8 cellular contexts compared by ENCODE assay signal in genomic region chr14:55191101-55191880, GRCh38. TPM values are rescaled to one million over a fixed set of nuclear protein-coding genes. Genes with fewer than 3 reads are reported as not detected.
DNase-seq lines count a peak whose midpoint lies in the region; ATAC-seq and TF ChIP-seq lines count a peak whose summit lies in the region.

Gene DLGAP5, minus strand, starts transcription at chr14:55191585. Its CDS starts 2,406 bp downstream, at chr14:55189179.

- peak within 1 kb of the TSS; percentile 63 for H3K9ac ChIP-seq in SK-N-SH

- peaks cover 46% of the 10 kb centered on the region for H3K4me1 Mint-ChIP-seq in activated naive CD4-positive, alpha-beta T cell treated with anti-CD3 and anti-CD28 coated beads, Interleukin-2, amount 10 ng/mL, durations not matched to agents 7 days and 5 days

- TF ChIP-seq EP300 in SK-N-SH (IDR thresholded peaks at IDR 0.05; ENCODE audit: borderline replicate concordance in 1 of 2, low read depth in 1 of 2, low read length in 1 of 2) (no peak), suprapubic skin (IDR thresholded peaks at IDR 0.05) (no peak)

- CTCF ChIA-PET in GM10248 (lab: Yijun Ruan, JAX), result interaction anchor here (0.9 to 1.4 kb wide), 2 partner anchors 31 to 88 kb away, joined by 3 to 6 read pairs; no protein-coding TSS in a partner anchor
- CTCF ChIA-PET in SK-N-SH (lab: Yijun Ruan, JAX), result interaction anchor here (0.6 to 0.9 kb wide), 4 partner anchors 21 to 325 kb away, joined by 3 to 6 read pairs (median 3); partner anchors contain the start of gene MAPK1IP1L
- CTCF ChIA-PET in activated naive CD4-positive, alpha-beta T cell treated with anti-CD3 and anti-CD28 coated beads, Interleukin-2, amount 10 ng/mL, durations not matched to agents 7 days and 5 days (lab: Charles Lee), result interaction anchor here (0.9 to 1.1 kb wide), 3 partner anchors 140 to 624 kb away, joined by 3 to 5 read pairs (median 4); partner anchors contain the start of genes MAPK1IP1L and SAMD4A

- H3K9me3 ChIP-seq in SK-N-SH, result no peaks in the 10 kb centered on the region
- no peaks in the 10 kb centered on the region for H3K9me3 ChIP-seq in suprapubic skin

- TF ChIP-seq POLR2A in suprapubic skin (IDR thresholded peaks at IDR 0.05), result no peak

- TF ChIP-seq CTCF in GM10248 (IDR thresholded peaks at IDR 0.05; ENCODE audit: control extremely low read depth, extremely low read depth, low read depth, missing control alignments) (no peak), SK-N-SH (IDR thresholded peaks at IDR 0.05) (no peak), suprapubic skin (IDR thresholded peaks at IDR 0.05) (no peak)

- peak within 1 kb of the TSS; percentile 99 for H3K4me3 Mint-ChIP-seq in activated naive CD4-positive, alpha-beta T cell treated with anti-CD3 and anti-CD28 coated beads, Interleukin-2, amount 10 ng/mL, durations not matched to agents 7 days and 5 days

- no peaks in the 10 kb centered on the region for H3K9me3 Mint-ChIP-seq in activated naive CD4-positive, alpha-beta T cell treated with anti-CD3 and anti-CD28 coated beads, Interleukin-2, amount 10 ng/mL, durations not matched to agents 7 days and 5 days

- POLR2A ChIA-PET in GM10248 (lab: Yijun Ruan, JAX) (interaction anchor here (0.6 to 1.0 kb wide), 2 partner anchors 126 to 146 kb away, joined by 3 read pairs; no protein-coding TSS in a partner anchor), SK-N-SH (lab: Yijun Ruan, JAX) (no interaction called here)

- H2AFZ ChIP-seq in SK-N-SH (ENCODE audit: low read depth), result peak within 1 kb of the TSS; percentile 95

- H3K4me3 ChIP-seq in SK-N-SH (ENCODE audit: low read depth in 2 of 2, low read length in 1 of 2) (peak within 1 kb of the TSS; percentile 79 to 92), suprapubic skin (peak within 1 kb of the TSS; percentile 56)

- H3K27me3 ChIP-seq in SK-N-SH (ENCODE audit: insufficient read depth) (no peaks in the 10 kb centered on the region), suprapubic skin (no peaks in the 10 kb centered on the region)

- H3K27ac Mint-ChIP-seq in activated naive CD4-positive, alpha-beta T cell treated with anti-CD3 and anti-CD28 coated beads, Interleukin-2, amount 10 ng/mL, durations not matched to agents 7 days and 5 days, result peak within 1 kb of the TSS; percentile 93

- H4K20me1 ChIP-seq in SK-N-SH (ENCODE audit: insufficient read depth), result no peaks in the 10 kb centered on the region

- H3K79me2 ChIP-seq in SK-N-SH (ENCODE audit: insufficient read depth), result peaks cover 51% of the 10 kb centered on the region

- peak; percentile 96 for ATAC-seq in HG02610 (IDR thresholded peaks at IDR 0.05; ENCODE audit: unreplicated experiment)

- DNase-seq in GM10248 (ENCODE audit: extremely low spot score) (peak; percentile 96), NCI-H1092 (lab: John Stamatoyannopoulos, UW) (peak; percentile 99), SK-N-SH (peak; percentile 91), globus pallidus (ENCODE audit: low spot score) (peak; percentile 96), nucleus accumbens (lab: John Stamatoyannopoulos, UW) (peak; percentile 8 to 97 (median 88)), suprapubic skin (ENCODE audit: low spot score in 2 of 2) (peak; percentile 94 to 95)
- DNase-seq in activated naive CD4-positive, alpha-beta T cell treated with anti-CD3 and anti-CD28 coated beads, Interleukin-2, amount 10 ng/mL, durations not matched to agents 7 days and 5 days, result peak; percentile 96

- H3K27me3 Mint-ChIP-seq in activated naive CD4-positive, alpha-beta T cell treated with anti-CD3 and anti-CD28 coated beads, Interleukin-2, amount 10 ng/mL, durations not matched to agents 7 days and 5 days, result peaks cover 5% of the 10 kb centered on the region

- H3K36me3 Mint-ChIP-seq in activated naive CD4-positive, alpha-beta T cell treated with anti-CD3 and anti-CD28 coated beads, Interleukin-2, amount 10 ng/mL, durations not matched to agents 7 days and 5 days, result peaks cover 33% of the 10 kb centered on the region

- peaks cover 3% of the 10 kb centered on the region for H3F3A ChIP-seq in SK-N-SH (replicated peaks; ENCODE audit: insufficient read depth)

- H3K27ac ChIP-seq in SK-N-SH (ENCODE audit: low read depth in 2 of 2, low read length in 1 of 2) (peak within 1 kb of the TSS; percentile 30 to 40), suprapubic skin (peak within 1 kb of the TSS; percentile 4)

- WGBS in SK-N-SH (ENCODE audit: low lambda C conversion rate), result 2% methylated on average over 39 of the region's 45 CpGs
- WGBS in suprapubic skin, result under 1% methylated on average over 45 of the region's 45 CpGs

- no peak for TF ChIP-seq RAD21 in SK-N-SH (IDR thresholded peaks at IDR 0.05; ENCODE audit: low read length)

- H3K4me2 ChIP-seq in SK-N-SH, result peak within 1 kb of the TSS; percentile 83

- peaks cover 0 to 3% of the 10 kb centered on the region in 2 experiments for H3K36me3 ChIP-seq in SK-N-SH (replicated peaks in 1 of 2; ENCODE audit: control insufficient read depth in 1 of 2, insufficient read depth in 2 of 2, low read length in 1 of 2)
- H3K36me3 ChIP-seq in suprapubic skin, result no peaks in the 10 kb centered on the region

- H3K9me2 ChIP-seq in SK-N-SH, result no peaks in the 10 kb centered on the region

- H3K4me1 ChIP-seq in SK-N-SH (ENCODE audit: control insufficient read depth in 1 of 2, insufficient read depth in 2 of 2, low read depth in 1 of 2, low read length in 1 of 2), result peaks cover 12 to 13% of the 10 kb centered on the region in 2 experiments
- peaks cover 9% of the 10 kb centered on the region for H3K4me1 ChIP-seq in suprapubic skin

TF ChIP-seq in SK-N-SH, 30 proteins besides CTCF, POLR2A, EP300 and RAD21 (continues in another document):
- TF ChIP-seq GABPA (IDR thresholded peaks at IDR 0.05; ENCODE audit: low read depth) (peak; percentile 89), SIN3A (IDR thresholded peaks at IDR 0.05; ENCODE audit: borderline replicate concordance, low read depth, low read length) (peak; percentile 99), JUND (IDR thresholded peaks at IDR 0.05) (no peak), RCOR1 (IDR thresholded peaks at IDR 0.05; ENCODE audit: low read length) (no peak), NRF1 (IDR thresholded peaks at IDR 0.05; ENCODE audit: low read depth, low read length) (no peak), PBX3 (IDR thresholded peaks at IDR 0.05) (peak; percentile 98), SMC3 (IDR thresholded peaks at IDR 0.05; ENCODE audit: low read depth, low read length) (no peak), IRF3 (IDR thresholded peaks at IDR 0.05; ENCODE audit: low read depth, low read length) (peak; percentile 80; the same call in 1 of the 2 replicates), RFX5 (IDR thresholded peaks at IDR 0.05; ENCODE audit: low read length) (no peak; the same call in 1 of the 2 replicates), ELF1 (IDR thresholded peaks at IDR 0.05) (0 out of 2 replicates have a peak, but pooled peaks have one; percentile 53), TAF1 (IDR thresholded peaks at IDR 0.05; ENCODE audit: borderline replicate concordance, low read depth, low read length) (no peak; the same call in 1 of the 2 replicates), USF2 (IDR thresholded peaks at IDR 0.05; ENCODE audit: borderline replicate concordance, low read depth, low read length) (no peak), TEAD4 (IDR thresholded peaks at IDR 0.05; ENCODE audit: borderline replicate concordance, insufficient read depth) (no peak), FOXM1 (IDR thresholded peaks at IDR 0.05; ENCODE audit: low read depth) (peak; percentile 78), MAX (IDR thresholded peaks at IDR 0.05; ENCODE audit: low read depth) (peak; percentile 49; the same call in 1 of the 2 replicates), YY1 (IDR thresholded peaks at IDR 0.05; ENCODE audit: low read depth) (no peak), RXRA (IDR thresholded peaks at IDR 0.05; ENCODE audit: borderline replicate concordance, low read depth) (no peak), EZH2phosphoT487 (IDR thresholded peaks at IDR 0.05; ENCODE audit: borderline replicate concordance, low read depth) (no peak)

RNA-seq across cellular contexts. Expression of gene DLGAP5, which starts in this region (rescaled TPM):
- 6.2 and 6.4 TPM in 2 replicates for polyA plus RNA-seq in SK-N-SH (2012; rRNA removed)
- polyA plus RNA-seq in SK-N-SH (2012; cell fraction: cytosol; rRNA removed), result 8.8 and 11.0 TPM in 2 replicates
- polyA plus RNA-seq in SK-N-SH (2012; cell fraction: nucleus; rRNA removed), result 2.9 and 7.2 TPM in 2 replicates
- 1 to 10 TPM in 3 of 4 donors, under 1 TPM in 1; 0.72 to 2.6 (median 1.9) TPM for total RNA-seq in suprapubic skin

Comparison
In these comparisons a context has a peak if more than half of its experiments do, and no peak if none do; other contexts are left out.
1. Peak in every context shown above with its lines: DNase-seq, ATAC-seq, H3K4me3 ChIP-seq and H3K27ac ChIP-seq.